ENCODE assay signal across 25 cellular contexts in the genomic region with DNA sequence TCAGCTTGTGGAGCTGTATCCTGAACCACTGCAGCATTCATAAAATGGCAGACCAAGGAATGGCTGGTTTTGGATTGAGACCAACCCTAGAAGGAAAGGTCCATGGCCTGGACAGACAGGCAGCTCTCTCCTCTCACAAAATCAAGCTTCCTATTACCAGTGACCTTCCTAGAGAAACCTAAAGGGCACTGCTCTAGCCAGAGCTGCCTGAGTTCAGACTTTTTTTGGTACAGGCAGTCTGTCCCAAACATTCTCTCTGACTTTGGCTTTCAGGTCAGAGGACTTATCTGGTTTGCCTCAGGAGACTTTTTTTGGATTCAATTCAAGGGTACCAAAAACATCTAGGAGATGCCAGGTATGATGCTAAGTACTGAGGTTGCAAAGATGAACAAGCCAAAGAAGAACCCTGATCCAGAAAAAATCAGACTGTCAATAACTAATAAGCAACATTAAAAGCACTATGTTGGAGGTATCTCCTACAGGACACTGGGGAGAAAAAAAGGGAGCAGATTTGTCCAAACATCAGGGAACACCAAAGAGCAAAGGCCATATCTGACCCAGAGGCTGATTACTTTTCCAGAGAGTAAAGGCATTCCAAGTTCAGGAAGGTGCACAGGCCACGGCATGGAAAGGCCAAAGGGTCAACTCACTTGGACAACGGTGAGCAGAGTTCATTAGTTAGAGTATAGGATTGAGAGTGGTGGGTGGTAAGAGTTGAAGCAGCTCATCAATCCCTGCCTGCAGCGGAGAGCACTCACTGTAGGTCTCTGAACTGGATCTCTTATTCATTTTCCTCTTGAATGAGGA.
DNase-seq lines count a peak whose midpoint lies in the region; ATAC-seq and TF ChIP-seq lines count a peak whose summit lies in the region.
"Had no signal": no experiment of that assay in that cellular context is flagged by ENCODE, and none has a peak within 500 bp of the region (broad histone marks: within the 10 kb centered on the region; RNA-seq: fewer than 3 reads in every experiment).

No MANE protein-coding gene starts in this region.

- POLR2A ChIA-PET in PC-9 (lab: Charles Lee; ENCODE audit: unreplicated experiment), result no interaction called here
- POLR2A ChIA-PET in CD4-positive, alpha-beta memory T cell (lab: Charles Lee; ENCODE audit: partially characterized antibody), result no interaction called here

- H3F3A ChIP-seq in PC-9 (ENCODE audit: insufficient read depth, low read depth), result peaks cover 36% of the 10 kb centered on the region

- 66 to 67% methylated on average over 3 of the region's 3 CpGs for WGBS in esophagus squamous epithelium, 2 donors
- WGBS in right lobe of liver (ENCODE audit: insufficient coverage, low coverage, low lambda C conversion rate, missing lambda C conversion rate), result 0% methylated on average over 1 of the region's 3 CpGs
- WGBS in thyroid gland, 2 donors, result 42 to 47% methylated on average over 3 of the region's 3 CpGs

- BruUV-seq in PC-9 (replicated peaks; lab: Mats Ljungman, UMichigan), result no TSS peak

- H4K20me1 ChIP-seq in PC-9 (ENCODE audit: insufficient read depth), result no peaks in the 10 kb centered on the region

- no peaks in the 10 kb centered on the region for H3K9me2 ChIP-seq in PC-9 (ENCODE audit: insufficient read depth)

- TF ChIP-seq CTCF in PC-9 (conservative IDR thresholded peaks at IDR 0.05) (no peak), esophagus squamous epithelium (IDR thresholded peaks at IDR 0.05) (no peak), right lobe of liver (IDR thresholded peaks at IDR 0.05) (no peak), thyroid gland (IDR thresholded peaks at IDR 0.05) (no peak)

- no peaks in the 10 kb centered on the region for H3K36me3 ChIP-seq in PC-9 (ENCODE audit: low read depth)
- H3K36me3 ChIP-seq in esophagus squamous epithelium, result no peaks in the 10 kb centered on the region
- no peaks in the 10 kb centered on the region for H3K36me3 ChIP-seq in right lobe of liver
- no peaks in the 10 kb centered on the region for H3K36me3 ChIP-seq in thyroid gland
- no peaks in the 10 kb centered on the region for H3K36me3 ChIP-seq in MG63
- H3K36me3 ChIP-seq in CD4-positive, alpha-beta memory T cell (ENCODE audit: insufficient read depth, low read length), result no peaks in the 10 kb centered on the region
- H3K36me3 ChIP-seq: Peyer's patch, SJSA1, upper lobe of left lung had no signal

- TF ChIP-seq POLR2A in esophagus squamous epithelium (IDR thresholded peaks at IDR 0.05), result no peak
- no peak for TF ChIP-seq POLR2A in right lobe of liver (IDR thresholded peaks at IDR 0.05)
- no peak for TF ChIP-seq POLR2A in thyroid gland (IDR thresholded peaks at IDR 0.05)

- ATAC-seq in right lobe of liver, result peak; percentile 72 to 86 (median 78)
- no peak for ATAC-seq in GM21576 (IDR thresholded peaks at IDR 0.05; ENCODE audit: unreplicated experiment)
- no peak for ATAC-seq in activated T-helper 17 cell treated with anti-CD3 and anti-CD28 coated beads, Interleukin-2, amount 50 U/mL, for 72 hours (replicated peaks)
- ATAC-seq: naive thymus-derived CD8-positive, alpha-beta T cell; stimulated activated naive CD8-positive, alpha-beta T cell treated with anti-CD3 and anti-CD28 coated beads, Interleukin-15, amount 100 ng/mL, for 72 hours; T-cell had no signal

- H3K9me3 ChIP-seq in PC-9 (ENCODE audit: insufficient read depth, low read depth) (no peaks in the 10 kb centered on the region), esophagus squamous epithelium (no peaks in the 10 kb centered on the region), right lobe of liver (no peaks in the 10 kb centered on the region), thyroid gland (no peaks in the 10 kb centered on the region), MG63 (no peaks in the 10 kb centered on the region)
- no peaks in the 10 kb centered on the region for H3K9me3 ChIP-seq in CD4-positive, alpha-beta memory T cell (ENCODE audit: control insufficient read depth in 1 of 2, low read length in 2 of 2)
- H3K9me3 ChIP-seq: Peyer's patch, SJSA1, upper lobe of left lung had no signal

- H3K27me3 Mint-ChIP-seq in CD4-positive, alpha-beta memory T cell, result no peaks in the 10 kb centered on the region
- no peaks in the 10 kb centered on the region for H3K27me3 Mint-ChIP-seq in activated T-helper 17 cell treated with anti-CD3 and anti-CD28 coated beads, Interleukin-2, amount 50 U/mL, for 72 hours
- H3K27me3 Mint-ChIP-seq: CD4-positive, alpha-beta T cell; dendritic cell treated with granulocyte-macrophage colony-stimulating factor and Interleukin-4, amounts not matched to agents 40 ng/mL and 50 ng/mL, for 4 days; naive thymus-derived CD8-positive, alpha-beta T cell; stimulated activated naive CD8-positive, alpha-beta T cell treated with anti-CD3 and anti-CD28 coated beads, Interleukin-15, amount 100 ng/mL, for 72 hours; T-cell had no signal

- peak overlapping the region; percentile 75 for H3K4me2 ChIP-seq in PC-9

- CTCF ChIA-PET in PC-9 (lab: Charles Lee), result no interaction called here
- CTCF ChIA-PET in CD4-positive, alpha-beta memory T cell (lab: Charles Lee; ENCODE audit: partially characterized antibody), result no interaction called here

- no peaks in the 10 kb centered on the region for H3K79me2 ChIP-seq in PC-9 (ENCODE audit: low read depth)

- peaks cover 54% of the 10 kb centered on the region for H3K4me1 ChIP-seq in PC-9 (replicated peaks; ENCODE audit: insufficient read depth)
- peaks cover 35 to 62% (median 43%) of the 10 kb centered on the region in 3 donors for H3K4me1 ChIP-seq in esophagus squamous epithelium
- peaks cover 2 to 76% (median 35%) of the 10 kb centered on the region in 4 donors for H3K4me1 ChIP-seq in right lobe of liver
- peaks cover 53 to 60% of the 10 kb centered on the region in 2 donors for H3K4me1 ChIP-seq in thyroid gland
- no peaks in the 10 kb centered on the region for H3K4me1 ChIP-seq in CD4-positive, alpha-beta memory T cell (ENCODE audit: insufficient read depth, low read length)
- H3K4me1 ChIP-seq: SJSA1 had no signal

- H3K27ac Mint-ChIP-seq in CD4-positive, alpha-beta memory T cell, result peak overlapping the region in 1 of 7 donors; percentile 50
- no peak overlapping the region for H3K27ac Mint-ChIP-seq in activated T-helper 17 cell treated with anti-CD3 and anti-CD28 coated beads, Interleukin-2, amount 50 U/mL, for 72 hours
- H3K27ac Mint-ChIP-seq: CD4-positive, alpha-beta T cell; dendritic cell treated with granulocyte-macrophage colony-stimulating factor and Interleukin-4, amounts not matched to agents 40 ng/mL and 50 ng/mL, for 4 days; stimulated activated naive CD8-positive, alpha-beta T cell treated with anti-CD3 and anti-CD28 coated beads, Interleukin-15, amount 100 ng/mL, for 72 hours; T-cell had no signal

- H3K4me3 Mint-ChIP-seq in CD4-positive, alpha-beta memory T cell, result no peak overlapping the region
- H3K4me3 Mint-ChIP-seq in activated T-helper 17 cell treated with anti-CD3 and anti-CD28 coated beads, Interleukin-2, amount 50 U/mL, for 72 hours, result no peak overlapping the region
- H3K4me3 Mint-ChIP-seq: CD4-positive, alpha-beta T cell; dendritic cell treated with granulocyte-macrophage colony-stimulating factor and Interleukin-4, amounts not matched to agents 40 ng/mL and 50 ng/mL, for 4 days; naive thymus-derived CD8-positive, alpha-beta T cell; stimulated activated naive CD8-positive, alpha-beta T cell treated with anti-CD3 and anti-CD28 coated beads, Interleukin-15, amount 100 ng/mL, for 72 hours; T-cell had no signal

- H2AFZ ChIP-seq in PC-9, result no peak overlapping the region

- no peaks in the 10 kb centered on the region for H3K27me3 ChIP-seq in PC-9 (ENCODE audit: insufficient read depth, low read depth)
- no peaks in the 10 kb centered on the region for H3K27me3 ChIP-seq in esophagus squamous epithelium
- no peaks in the 10 kb centered on the region for H3K27me3 ChIP-seq in right lobe of liver
- no peaks in the 10 kb centered on the region for H3K27me3 ChIP-seq in thyroid gland
- no peaks in the 10 kb centered on the region for H3K27me3 ChIP-seq in MG63
- no peaks in the 10 kb centered on the region for H3K27me3 ChIP-seq in CD4-positive, alpha-beta memory T cell (ENCODE audit: insufficient read depth, low read length)
- H3K27me3 ChIP-seq: Peyer's patch, SJSA1, upper lobe of left lung had no signal

- peaks cover 0 to 1% (median 0%) of the 10 kb centered on the region in 4 donors for H3K4me1 Mint-ChIP-seq in CD4-positive, alpha-beta memory T cell
- H3K4me1 Mint-ChIP-seq in activated T-helper 17 cell treated with anti-CD3 and anti-CD28 coated beads, Interleukin-2, amount 50 U/mL, for 72 hours, result peaks cover 5% of the 10 kb centered on the region
- H3K4me1 Mint-ChIP-seq: stimulated activated naive CD8-positive, alpha-beta T cell treated with anti-CD3 and anti-CD28 coated beads, Interleukin-15, amount 100 ng/mL, for 72 hours; T-cell had no signal

- intact Hi-C loops in PC-9 (cut with micrococcal nuclease; ENCODE audit: unreplicated experiment) (no loop called here), esophagus squamous epithelium (cut with DNase I) (no loop called here), right lobe of liver (cut with DNase I) (no loop called here), thyroid gland (cut with DNase I) (no loop called here)
- intact Hi-C loops in CD4-positive, alpha-beta memory T cell (cut with micrococcal nuclease), result no loop called here

- H3K4me3 ChIP-seq in PC-9, result no peak overlapping the region
- no peak overlapping the region for H3K4me3 ChIP-seq in esophagus squamous epithelium
- peak overlapping the region in 1 of 3 donors; percentile 1 for H3K4me3 ChIP-seq in right lobe of liver
- no peak overlapping the region for H3K4me3 ChIP-seq in thyroid gland (replicated peaks in 1 of 3)
- no peak overlapping the region for H3K4me3 ChIP-seq in MG63
- no peak overlapping the region for H3K4me3 ChIP-seq in CD4-positive, alpha-beta memory T cell (ENCODE audit: low read length in 2 of 2)
- H3K4me3 ChIP-seq: Peyer's patch, SJSA1, upper lobe of left lung had no signal

- peaks cover 0 to 5% of the 10 kb centered on the region in 2 donors for H3K36me3 Mint-ChIP-seq in CD4-positive, alpha-beta memory T cell
- no peaks in the 10 kb centered on the region for H3K36me3 Mint-ChIP-seq in activated T-helper 17 cell treated with anti-CD3 and anti-CD28 coated beads, Interleukin-2, amount 50 U/mL, for 72 hours (ENCODE audit: low read depth)

- no peaks in the 10 kb centered on the region for H3K9me3 Mint-ChIP-seq in CD4-positive, alpha-beta memory T cell
- H3K9me3 Mint-ChIP-seq in activated T-helper 17 cell treated with anti-CD3 and anti-CD28 coated beads, Interleukin-2, amount 50 U/mL, for 72 hours, result no peaks in the 10 kb centered on the region
- H3K9me3 Mint-ChIP-seq: CD4-positive, alpha-beta T cell; dendritic cell treated with granulocyte-macrophage colony-stimulating factor and Interleukin-4, amounts not matched to agents 40 ng/mL and 50 ng/mL, for 4 days; naive thymus-derived CD8-positive, alpha-beta T cell; stimulated activated naive CD8-positive, alpha-beta T cell treated with anti-CD3 and anti-CD28 coated beads, Interleukin-15, amount 100 ng/mL, for 72 hours; T-cell had no signal

- H3K27ac ChIP-seq in PC-9 (peak overlapping the region; percentile 78), esophagus squamous epithelium (peak overlapping the region in 3 of 4 donors; percentile 67 to 84 (median 80)), right lobe of liver (peak overlapping the region; percentile 25 to 85 (median 76)), thyroid gland (peak overlapping the region; percentile 94 to 98 (median 94))
- no peak overlapping the region for H3K27ac ChIP-seq in CD4-positive, alpha-beta memory T cell (ENCODE audit: low read depth, low read length)
- H3K27ac ChIP-seq: Peyer's patch, SJSA1 had no signal

- no peak for DNase-seq in PC-9
- no peak for DNase-seq in esophagus squamous epithelium (lab: John Stamatoyannopoulos, UW)
- peak; percentile 47 to 86 (median 82) for DNase-seq in right lobe of liver
- DNase-seq in thyroid gland, result no peak
- DNase-seq in MG63, result no peak
- no peak for DNase-seq in CD4-positive, alpha-beta memory T cell
- DNase-seq: activated CD4-positive, alpha-beta T cell treated with anti-CD3 and anti-CD28 coated beads for 1 hour; activated T-cell treated with anti-CD3 and anti-CD28 coated beads, Interleukin-2, amount 50 U/mL, for 1 hour; CD4-positive, alpha-beta T cell; DMS53; midbrain; naive thymus-derived CD8-positive, alpha-beta T cell; NCI-H1092; NCI-H187; NCI-H524 treated with DMSO at 0.1 percent for 48 hours; occipital lobe; Peyer's patch; stimulated activated CD4-positive, alpha-beta T cell treated with anti-CD3 and anti-CD28 coated beads, Interleukin-15, amount 100 ng/mL, for 24 hours; stimulated activated naive CD8-positive, alpha-beta T cell treated with anti-CD3 and anti-CD28 coated beads, Interleukin-15, amount 100 ng/mL, for 72 hours; T-cell; upper lobe of left lung had no signal

Comparison
In these comparisons a context has a peak if more than half of its experiments do, and no peak if none do; other contexts are left out.
1. DNase-seq: peak in right lobe of liver (3 of 3); none in PC-9 (0 of 2), esophagus squamous epithelium (single experiment), thyroid gland (0 of 2), MG63 (single experiment) and CD4-positive, alpha-beta memory T cell (0 of 5).
2. ATAC-seq: peak in right lobe of liver (4 of 4); none in GM21576 (single experiment) and activated T-helper 17 cell treated with anti-CD3 and anti-CD28 coated beads, Interleukin-2, amount 50 U/mL, for 72 hours (single experiment).